Comparison of ENCODE assay signal across 35 cellular contexts in genomic region chr5:169700611-169701010, GRCh38.
"Had no signal": no experiment of that assay in that cellular context is flagged by ENCODE, and none has a peak within 500 bp of the region (broad histone marks: within the 10 kb centered on the region; RNA-seq: fewer than 3 reads in every experiment).

No MANE protein-coding gene starts in this region.

- ATAC-seq: activated CD8-positive, alpha-beta T cell treated with anti-CD3 and anti-CD28 coated beads for 36 hours; activated naive CD8-positive, alpha-beta T cell treated with anti-CD3 and anti-CD28 coated beads, Interleukin-2, amount 50 U/mL, for 24 hours; activated T-cell treated with anti-CD3 and anti-CD28 coated beads, Interleukin-2, amount 50 U/mL, for 72 hours had no signal

- H3K9me3 ChIP-seq: ascending aorta had no signal

- H3K27ac ChIP-seq: ascending aorta, cardiac muscle cell, VCaP had no signal

- H3K4me3 ChIP-seq: ascending aorta, cardiac muscle cell had no signal

- H3K27ac Mint-ChIP-seq: activated CD4-positive, alpha-beta T cell treated with anti-CD3 and anti-CD28 coated beads, Interleukin-2, amount 10 ng/mL, durations not matched to agents 24 days and 14 days; activated CD8-positive, alpha-beta T cell treated with anti-CD3 and anti-CD28 coated beads for 36 hours; activated naive CD4-positive, alpha-beta T cell treated with anti-CD3 and anti-CD28 coated beads, Interleukin-2, amount 10 ng/mL, durations not matched to agents 7 days and 5 days; activated naive CD4-positive, alpha-beta T cell treated with anti-CD3 and anti-CD28 coated beads, Interleukin-2, amount 50 U/mL, for 24 hours; activated naive CD8-positive, alpha-beta T cell; activated naive CD8-positive, alpha-beta T cell treated with anti-CD3 and anti-CD28 coated beads, Interleukin-2, amount 10 ng/mL, durations not matched to agents 7 days and 5 days; activated T-helper 1 cell treated with anti-CD3 and anti-CD28 coated beads, Interleukin-12 subunit alpha, Interleukin-12 subunit beta, Interleukin-2, Interleukin-4 antibody, amounts not matched to agents 30 ng/mL and 10 ng/mL and 1 ng/mL, durations not matched to agents 14 hours and 24 hours and 36 hours; brain; T-helper 2 cell treated with Interferon-gamma antibody and Interleukin-4, amounts not matched to agents 5 μg/mL and 100 μg/mL, for 36 hours had no signal

- H3K27me3 Mint-ChIP-seq: activated B cell treated with CpG ODN at 0.5 μM for 24 hours; activated CD4-positive, alpha-beta T cell treated with anti-CD3 and anti-CD28 coated beads, Interleukin-2, amount 10 ng/mL, durations not matched to agents 24 days and 14 days; activated CD8-positive, alpha-beta T cell treated with anti-CD3 and anti-CD28 coated beads for 36 hours; activated naive CD4-positive, alpha-beta T cell treated with anti-CD3 and anti-CD28 coated beads, Interleukin-2, amount 10 ng/mL, durations not matched to agents 7 days and 5 days; activated naive CD4-positive, alpha-beta T cell treated with anti-CD3 and anti-CD28 coated beads, Interleukin-2, amount 50 U/mL, for 24 hours; activated naive CD8-positive, alpha-beta T cell; activated naive CD8-positive, alpha-beta T cell treated with anti-CD3 and anti-CD28 coated beads, Interleukin-2, amount 10 ng/mL, durations not matched to agents 7 days and 5 days; activated naive CD8-positive, alpha-beta T cell treated with anti-CD3 and anti-CD28 coated beads, Interleukin-2, amount 50 U/mL, for 24 hours had no signal

- DNase-seq: activated B cell treated with CpG ODN at 0.5 μM for 24 hours; activated CD4-positive, alpha-beta T cell treated with anti-CD3 and anti-CD28 coated beads for 4 hours; activated CD4-positive, alpha-beta T cell treated with anti-CD3 and anti-CD28 coated beads, Interleukin-2, amount 10 ng/mL, durations not matched to agents 24 days and 14 days; activated CD4-positive, alpha-beta T cell treated with anti-CD3 and anti-CD28 coated beads, Interleukin-2, amount 50 U/mL, for 1 hour; activated CD4-positive, alpha-beta T cell treated with anti-CD3 and anti-CD28 coated beads, Interleukin-2, amount 50 U/mL, for 4 hours; activated CD4-positive, CD25-positive, alpha-beta regulatory T cell treated with anti-CD3 and anti-CD28 coated beads, Interleukin-2, amount 50 U/mL, for 72 hours; activated CD8-positive, alpha-beta memory T cell treated with anti-CD3 and anti-CD28 coated beads, Interleukin-2, amount 50 U/mL, for 4 hours; activated CD8-positive, alpha-beta T cell treated with anti-CD3 and anti-CD28 coated beads for 36 hours; activated effector memory CD4-positive, alpha-beta T cell treated with Interleukin-2 at 50 U/mL for 16 hours; activated gamma-delta T cell; activated naive CD4-positive, alpha-beta T cell treated with anti-CD3 and anti-CD28 coated beads, Interleukin-2, amount 10 ng/mL, durations not matched to agents 7 days and 5 days; activated naive CD4-positive, alpha-beta T cell treated with Interleukin-2 at 50 U/mL for 16 hours; activated naive CD8-positive, alpha-beta T cell treated with anti-CD3 and anti-CD28 coated beads, Interleukin-2, amount 10 ng/mL, durations not matched to agents 7 days and 5 days; activated naive CD8-positive, alpha-beta T cell treated with anti-CD3 and anti-CD28 coated beads, Interleukin-2, amount 50 U/mL, for 24 hours; activated T-cell treated with anti-CD3 and anti-CD28 coated beads for 4 hours; activated T-cell treated with anti-CD3 and anti-CD28 coated beads, Interleukin-2, amount 50 U/mL, for 1 hour; activated T-cell treated with anti-CD3 and anti-CD28 coated beads, Interleukin-2, amount 50 U/mL, for 72 hours; amygdala; anterior cingulate cortex; caudate nucleus; T-helper 1 cell; T-helper 2 cell; T-helper 9 cell had no signal

- H3K36me3 ChIP-seq: cardiac muscle cell had no signal

- H3K27me3 ChIP-seq: ascending aorta had no signal

- H3K4me1 ChIP-seq: ascending aorta had no signal

- H3K36me3 Mint-ChIP-seq: brain had no signal

- FAIRE-seq: bronchial epithelial cell, TTC549 had no signal

- H3K4me3 Mint-ChIP-seq: activated B cell treated with CpG ODN at 0.5 μM for 24 hours; activated CD4-positive, alpha-beta T cell treated with anti-CD3 and anti-CD28 coated beads, Interleukin-2, amount 10 ng/mL, durations not matched to agents 24 days and 14 days; activated CD8-positive, alpha-beta T cell treated with anti-CD3 and anti-CD28 coated beads for 36 hours; activated naive CD4-positive, alpha-beta T cell treated with anti-CD3 and anti-CD28 coated beads, Interleukin-2, amount 10 ng/mL, durations not matched to agents 7 days and 5 days; activated naive CD4-positive, alpha-beta T cell treated with anti-CD3 and anti-CD28 coated beads, Interleukin-2, amount 50 U/mL, for 24 hours; activated naive CD8-positive, alpha-beta T cell; activated naive CD8-positive, alpha-beta T cell treated with anti-CD3 and anti-CD28 coated beads, Interleukin-2, amount 10 ng/mL, durations not matched to agents 7 days and 5 days; activated naive CD8-positive, alpha-beta T cell treated with anti-CD3 and anti-CD28 coated beads, Interleukin-2, amount 50 U/mL, for 24 hours; activated T-cell treated with anti-CD3 and anti-CD28 coated beads, Interleukin-2, amount 50 U/mL, for 72 hours; activated T-helper 1 cell treated with anti-CD3 and anti-CD28 coated beads, Interleukin-12 subunit alpha, Interleukin-12 subunit beta, Interleukin-2, Interleukin-4 antibody, amounts not matched to agents 30 ng/mL and 10 ng/mL and 1 ng/mL, durations not matched to agents 14 hours and 24 hours and 36 hours; brain; T-helper 1 cell treated with Interleukin-12 subunit alpha and Interleukin-12 subunit beta and Interleukin-4 antibody, amounts not matched to agents 30 μg/mL and 1 μg/mL, for 36 hours; T-helper 2 cell treated with Interferon-gamma antibody and Interleukin-4, amounts not matched to agents 5 μg/mL and 100 μg/mL, for 36 hours had no signal

- H3K4me1 Mint-ChIP-seq: activated naive CD4-positive, alpha-beta T cell treated with anti-CD3 and anti-CD28 coated beads, Interleukin-2, amount 10 ng/mL, durations not matched to agents 7 days and 5 days; activated naive CD8-positive, alpha-beta T cell treated with anti-CD3 and anti-CD28 coated beads, Interleukin-2, amount 10 ng/mL, durations not matched to agents 7 days and 5 days had no signal

- H3K9me3 Mint-ChIP-seq: activated B cell treated with CpG ODN at 0.5 μM for 24 hours; activated CD4-positive, alpha-beta T cell treated with anti-CD3 and anti-CD28 coated beads, Interleukin-2, amount 10 ng/mL, durations not matched to agents 24 days and 14 days; activated CD8-positive, alpha-beta T cell treated with anti-CD3 and anti-CD28 coated beads for 36 hours; activated naive CD4-positive, alpha-beta T cell treated with anti-CD3 and anti-CD28 coated beads, Interleukin-2, amount 10 ng/mL, durations not matched to agents 7 days and 5 days; activated naive CD4-positive, alpha-beta T cell treated with anti-CD3 and anti-CD28 coated beads, Interleukin-2, amount 50 U/mL, for 24 hours; activated naive CD8-positive, alpha-beta T cell treated with anti-CD3 and anti-CD28 coated beads, Interleukin-2, amount 10 ng/mL, durations not matched to agents 7 days and 5 days; activated naive CD8-positive, alpha-beta T cell treated with anti-CD3 and anti-CD28 coated beads, Interleukin-2, amount 50 U/mL, for 24 hours; activated T-cell treated with anti-CD3 and anti-CD28 coated beads, Interleukin-2, amount 50 U/mL, for 72 hours; activated T-helper 1 cell treated with anti-CD3 and anti-CD28 coated beads, Interleukin-12 subunit alpha, Interleukin-12 subunit beta, Interleukin-2, Interleukin-4 antibody, amounts not matched to agents 30 ng/mL and 10 ng/mL and 1 ng/mL, durations not matched to agents 14 hours and 24 hours and 36 hours; activated T-helper 2 cell treated with anti-CD3 and anti-CD28 coated beads, Interferon-gamma antibody, Interleukin-2, Interleukin-4, amounts not matched to agents 10 μg/mL and 5 μg/mL and 100 μg/mL, durations not matched to agents 14 hours and 24 hours and 36 hours; T-helper 1 cell treated with Interleukin-12 subunit alpha and Interleukin-12 subunit beta and Interleukin-4 antibody, amounts not matched to agents 30 μg/mL and 1 μg/mL, for 36 hours; T-helper 2 cell treated with Interferon-gamma antibody and Interleukin-4, amounts not matched to agents 5 μg/mL and 100 μg/mL, for 36 hours had no signal
